8 cellular contexts compared by ENCODE assay signal in the genomic region with DNA sequence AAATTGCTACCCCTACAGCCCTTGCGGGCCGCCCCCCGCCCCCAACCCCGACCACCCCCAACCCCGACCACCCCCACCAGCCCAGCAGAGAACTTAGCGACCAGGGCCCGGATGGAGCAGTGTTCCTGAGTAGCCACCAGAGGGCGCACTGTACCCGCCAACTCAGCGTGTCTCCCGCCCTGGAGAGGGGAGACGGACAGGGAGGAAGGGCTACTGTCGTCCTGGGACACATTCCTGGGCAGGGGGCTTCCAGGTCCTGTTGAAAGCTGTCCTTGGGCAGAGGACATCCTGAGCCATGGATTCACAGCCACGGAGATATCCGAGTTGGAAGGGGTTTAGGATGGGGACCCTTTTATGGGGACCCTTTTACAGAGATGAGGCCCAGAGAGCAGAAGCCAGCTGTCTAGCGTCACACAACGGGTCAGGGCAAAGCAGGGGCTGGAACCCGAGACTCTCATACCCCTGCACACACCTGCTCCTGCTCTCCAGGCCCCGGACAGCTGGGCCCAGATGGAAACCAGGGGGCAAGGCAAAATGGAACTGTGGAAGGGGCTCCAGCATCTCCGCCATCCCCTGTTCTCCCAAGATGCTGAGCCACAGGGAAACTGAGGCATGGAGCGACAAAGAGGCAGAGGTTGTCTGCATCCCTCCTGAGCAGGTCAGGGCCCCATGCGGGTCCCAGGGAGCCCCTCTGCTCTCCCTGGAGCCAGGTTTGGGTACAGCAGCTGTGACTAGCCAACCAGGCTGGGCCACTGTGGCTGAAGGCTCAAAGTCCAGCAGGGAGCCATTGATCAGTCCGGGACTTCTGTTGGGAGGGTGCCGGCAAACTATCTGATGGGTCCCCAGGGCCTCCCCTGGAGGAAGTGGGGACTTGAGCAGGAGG. TPM values are rescaled to one million over a fixed set of nuclear protein-coding genes. Genes with fewer than 3 reads are reported as not detected.
A peak's percentile ranks its signal among the peaks of the same experiment; 100 is the strongest.
DNase-seq lines count a peak whose midpoint lies in the region; ATAC-seq, FAIRE-seq and TF ChIP-seq lines count a peak whose summit lies in the region.

No MANE protein-coding gene starts in this region.

- no peaks in the 10 kb centered on the region for H3K79me2 ChIP-seq in HepG2 (ENCODE audit: insufficient read depth, low read length)

- H3K9me3 ChIP-seq in Caco-2 (no peaks in the 10 kb centered on the region), HEK293 (ENCODE audit: control insufficient read depth, insufficient read depth, low read depth, low read length) (no peaks in the 10 kb centered on the region), HepG2 (ENCODE audit: low read length) (no peaks in the 10 kb centered on the region)

- POLR2A ChIA-PET in Caco-2 (lab: Charles Lee) (no interaction called here), HEK293 (lab: Yijun Ruan, JAX) (interaction anchor here (0.5 to 1.7 kb wide), 3 partner anchors 58 to 146 kb away, joined by 3 to 6 read pairs (median 3); no protein-coding TSS in a partner anchor), HepG2 (lab: Yijun Ruan, JAX) (interaction anchor here (1.6 to 1.7 kb wide), 2 partner anchors 37 to 64 kb away, joined by 5 to 14 read pairs; no protein-coding TSS in a partner anchor)

- H3K4me1 ChIP-seq in Caco-2 (peaks cover 9% of the 10 kb centered on the region; the same call in 1 of the 2 replicates), HEK293 (ENCODE audit: control insufficient read depth, insufficient read depth, low read length) (no peaks in the 10 kb centered on the region), HepG2 (ENCODE audit: insufficient read depth, low read length) (peaks cover 53% of the 10 kb centered on the region)

- H3K4me3 Mint-ChIP-seq in Caco-2 (ENCODE audit: unreplicated experiment), result peak overlapping the region; percentile 35

- no peaks in the 10 kb centered on the region for H3K36me3 Mint-ChIP-seq in Caco-2 (ENCODE audit: insufficient read depth, unreplicated experiment)

- H3K27me3 ChIP-seq in Caco-2 (replicated peaks; ENCODE audit: control insufficient read depth, insufficient read depth, low read length), result no peaks in the 10 kb centered on the region
- H3K27me3 ChIP-seq in HepG2 (ENCODE audit: control insufficient read depth in 1 of 2, insufficient read depth in 2 of 2, low read length in 2 of 2), result no peaks in the 10 kb centered on the region; a peak in 1 of 5 replicates

- no peak for TF ChIP-seq POLR2A in HepG2 (IDR thresholded peaks at IDR 0.05; ENCODE audit: insufficient read depth in 1 of 2, low read depth in 2 of 2, low read length in 2 of 2)

- H3K36me3 ChIP-seq in Caco-2 (ENCODE audit: control insufficient read depth, insufficient read depth, low read length), result no peaks in the 10 kb centered on the region
- H3K36me3 ChIP-seq in HEK293 (ENCODE audit: control insufficient read depth in 2 of 2, insufficient read depth in 1 of 2, low read length in 2 of 2), result no peaks in the 10 kb centered on the region
- H3K36me3 ChIP-seq in HepG2 (replicated peaks in 1 of 2; ENCODE audit: control insufficient read depth in 1 of 2, insufficient read depth in 2 of 2, low read length in 2 of 2), result no peaks in the 10 kb centered on the region

- H3K9me3 Mint-ChIP-seq in Caco-2 (ENCODE audit: unreplicated experiment), result no peaks in the 10 kb centered on the region

- in situ Hi-C loops in HepG2 (cut with HindIII; ENCODE audit: extremely low pct_ligation_motif_present, low pct_unique_long_range_greater_than_20kb), result no loop called here

- H2AFZ ChIP-seq in HepG2 (ENCODE audit: low read length), result peak overlapping the region; percentile 70

- H3K4me1 Mint-ChIP-seq in Caco-2 (ENCODE audit: low read depth, unreplicated experiment), result no peaks in the 10 kb centered on the region

- BruUV-seq in Caco-2 (replicated peaks; lab: Mats Ljungman, UMichigan) (no TSS peak), HepG2 (replicated peaks; lab: Mats Ljungman, UMichigan) (no TSS peak)

- no peak overlapping the region for H3K27ac Mint-ChIP-seq in Caco-2 (ENCODE audit: unreplicated experiment)

- H3K4me3 ChIP-seq in Caco-2 (ENCODE audit: low read depth, low read length), result no peak overlapping the region
- H3K4me3 ChIP-seq in HEK293 (ENCODE audit: low read depth, low read length), result no peak overlapping the region
- H3K4me3 ChIP-seq in choroid plexus epithelial cell (ENCODE audit: low read depth, low read length), result no peak overlapping the region
- peak overlapping the region in 2 of 3 experiments; percentile 31 to 48; a peak in 4 of 6 replicates for H3K4me3 ChIP-seq in HepG2 (replicated peaks in 1 of 3; ENCODE audit: insufficient read depth in 1 of 3, low read depth in 2 of 3, low read length in 3 of 3)

- 15% methylated on average over 4 of the region's 24 CpGs for WGBS in HepG2 (ENCODE audit: low lambda C conversion rate)

- peak; percentile 15 for FAIRE-seq in HepG2 (lab: Jason Lieb, UNC)

- DNase-seq in Caco-2, result peak; percentile 73 to 80
- DNase-seq in NCI-H2227 (lab: John Stamatoyannopoulos, UW; ENCODE audit: unreplicated experiment), result peak; percentile 80
- DNase-seq in activated CD4-positive, alpha-beta T cell treated with anti-CD3 and anti-CD28 coated beads for 48 hours, result peak; percentile 82
- peak; percentile 66 for DNase-seq in choroid plexus epithelial cell (ENCODE audit: low read depth)
- peak; percentile 74 for DNase-seq in HepG2 (ENCODE audit: low spot score)
- DNase-seq in stimulated activated CD8-positive, alpha-beta memory T cell treated with anti-CD3 and anti-CD28 coated beads, Interleukin-12 subunit alpha, Interleukin-12 subunit beta, amount 100 ng/mL, for 1 hour (ENCODE audit: low read depth), result peak; percentile 66
- DNase-seq in occipital lobe (lab: John Stamatoyannopoulos, UW), result no peak

- TF ChIP-seq EP300 in HepG2 (IDR thresholded peaks at IDR 0.05; ENCODE audit: low read depth in 2 of 2, low read length in 2 of 2), result no peak
- TF ChIP-seq EP300 in HepG2 (CRISPR knock-in tag; IDR thresholded peaks at IDR 0.05; ENCODE audit: borderline replicate concordance), result no peak

- peak; percentile 31 to 71 for TF ChIP-seq CTCF in Caco-2 (IDR thresholded peaks at IDR 0.05; ENCODE audit: insufficient read depth in 1 of 2, low read depth in 1 of 2, low read length in 1 of 2, severe bottlenecking in 1 of 2, unreplicated experiment in 1 of 2)
- peak; percentile 47 for TF ChIP-seq CTCF in HEK293 (tag by site-specific recombination; IDR thresholded peaks at IDR 0.05)
- TF ChIP-seq CTCF in choroid plexus epithelial cell (conservative IDR thresholded peaks at IDR 0.05; ENCODE audit: low read depth, low read length), result peak; percentile 80
- peak; percentile 87 for TF ChIP-seq CTCF in HepG2 (CRISPR knock-in tag; IDR thresholded peaks at IDR 0.05)

- H4K20me1 ChIP-seq in HepG2 (ENCODE audit: insufficient read depth, low read length), result no peaks in the 10 kb centered on the region

- peak overlapping the region; percentile 26; the same call in 1 of the 2 replicates for H3K9ac ChIP-seq in HepG2 (ENCODE audit: insufficient read depth, low read depth, low read length)

- CTCF ChIA-PET in Caco-2 (lab: Charles Lee), result interaction anchor here (0.8 to 1.8 kb wide), 7 partner anchors 19 to 136 kb away, joined by 3 to 12 read pairs (median 3); no protein-coding TSS in a partner anchor
- CTCF ChIA-PET in HEK293 (lab: Yijun Ruan, JAX), result interaction anchor here (0.6 to 10.5 kb wide), 34 partner anchors 9 to 259 kb away, joined by 3 to 374 read pairs (median 4); partner anchors contain the start of gene MATN1
- CTCF ChIA-PET in HepG2 (lab: Yijun Ruan, JAX; ENCODE audit: low intra/inter-chr PET ratio, low total read pairs), result interaction anchor here (1.7 to 3.1 kb wide), 4 partner anchors 19 to 146 kb away, joined by 6 to 27 read pairs (median 16); no protein-coding TSS in a partner anchor

- intact Hi-C loops in Caco-2 (cut with micrococcal nuclease; ENCODE audit: unreplicated experiment) (loop anchor here (1.0 kb wide), 2 partner anchors 63 to 129 kb away; no protein-coding TSS in a partner anchor), HepG2 (cut with micrococcal nuclease; ENCODE audit: unreplicated experiment) (loop anchor here (1.0 to 2.0 kb wide), 2 partner anchors 129 to 146 kb away; no protein-coding TSS in a partner anchor)

- H3K27me3 Mint-ChIP-seq in Caco-2 (ENCODE audit: insufficient read depth, unreplicated experiment), result peaks cover 3% of the 10 kb centered on the region

- TF ChIP-seq RAD21 in HepG2 (CRISPR knock-in tag; IDR thresholded peaks at IDR 0.05), result peak; percentile 55

- ATAC-seq in HepG2, result peak; percentile 88

- no peak overlapping the region for H3K27ac ChIP-seq in HEK293 (ENCODE audit: extremely low read depth, low read depth, low read length)
- H3K27ac ChIP-seq in HepG2 (ENCODE audit: extremely low read length, insufficient read depth, low read length), result no peak overlapping the region

- peak overlapping the region; percentile 78 for H3K4me2 ChIP-seq in HepG2 (ENCODE audit: low read depth, low read length)

RNA-seq across cellular contexts. Expression of gene LAPTM5, which starts 25.0 kb away (rescaled TPM):
- total RNA-seq in Caco-2 (2022) (0.14 TPM in 1 of 2 replicates, not detected in the other), HepG2 (2016; rRNA removed; fragmentation: Illumina TruSeq; extraction: Trizol) (0.34 and 0.86 TPM in 2 replicates), occipital lobe (3.9 TPM)
- 0.18 and 0.30 TPM in 2 replicates for total RNA-seq in HepG2 (2016; cell fraction: cytosol; rRNA removed; fragmentation: Illumina TruSeq; extraction: Trizol; ENCODE audit: low read depth)
- total RNA-seq in HepG2 (2016; cell fraction: insoluble cytoplasmic fraction; rRNA removed; fragmentation: Illumina TruSeq; extraction: Trizol), result 0.18 and 0.45 TPM in 2 replicates
- 0.48 and 0.56 TPM in 2 replicates for total RNA-seq in HepG2 (2016; cell fraction: membrane; rRNA removed; fragmentation: Illumina TruSeq; extraction: Trizol)
- 0.34 and 0.53 TPM in 2 replicates for total RNA-seq in HepG2 (2016; cell fraction: nucleus; rRNA removed; fragmentation: Illumina TruSeq; extraction: Trizol)
- polyA plus RNA-seq in HepG2 (2011; rRNA removed), result 0.41 and 0.76 TPM in 2 replicates
- polyA plus RNA-seq in HepG2 (2011; cell fraction: cytosol; rRNA removed), result 0.64 and 0.79 TPM in 2 replicates
- polyA plus RNA-seq in HepG2 (2011; cell fraction: nucleus; rRNA removed), result 0.59 and 0.61 TPM in 2 replicates
- 0.19 and 0.38 TPM in 2 replicates for polyA plus RNA-seq in HepG2 (2012)
- 0.33 and 0.38 TPM in 2 replicates for polyA plus RNA-seq in HepG2 (2016; cell fraction: cytosol; fragmentation: Illumina TruSeq; extraction: Trizol; ENCODE audit: low read depth)
- polyA plus RNA-seq in HepG2 (2016; cell fraction: insoluble cytoplasmic fraction; fragmentation: Illumina TruSeq; extraction: Trizol; ENCODE audit: low read depth), result 0.57 and 0.76 TPM in 2 replicates
- 0.54 and 0.79 TPM in 2 replicates for polyA plus RNA-seq in HepG2 (2016; cell fraction: membrane; fragmentation: Illumina TruSeq; extraction: Trizol; ENCODE audit: low read depth)
- 1.1 TPM in 2 replicates for polyA plus RNA-seq in HepG2 (2016; cell fraction: nucleus; fragmentation: Illumina TruSeq; extraction: Trizol; ENCODE audit: insufficient read depth, low read depth)
- 2.1 and 4.6 TPM in 2 replicates for polyA minus RNA-seq in HepG2 (2011; rRNA and poly(A)+ RNA removed; ENCODE audit: low replicate concordance)
- polyA minus RNA-seq in HepG2 (2011; cell fraction: cytosol; rRNA and poly(A)+ RNA removed), result 0.59 TPM in 1 of 2 replicates, not detected in the other
- polyA minus RNA-seq in HepG2 (2011; cell fraction: nucleus; rRNA and poly(A)+ RNA removed), result not detected in 2 replicates

RNA-seq across cellular contexts. Expression of gene MATN1, which starts 59.2 kb away (rescaled TPM):
- not detected in 2 replicates for total RNA-seq in Caco-2 (2022)
- 0.04 TPM in 1 of 2 replicates, not detected in the other for total RNA-seq in HepG2 (2016; rRNA removed; fragmentation: Illumina TruSeq; extraction: Trizol)
- not detected in 2 replicates for total RNA-seq in HepG2 (2016; cell fraction: cytosol; rRNA removed; fragmentation: Illumina TruSeq; extraction: Trizol; ENCODE audit: low read depth)
- total RNA-seq in HepG2 (2016; cell fraction: insoluble cytoplasmic fraction; rRNA removed; fragmentation: Illumina TruSeq; extraction: Trizol), result not detected in 2 replicates
- not detected in 2 replicates for total RNA-seq in HepG2 (2016; cell fraction: membrane; rRNA removed; fragmentation: Illumina TruSeq; extraction: Trizol)
- total RNA-seq in HepG2 (2016; cell fraction: nucleus; rRNA removed; fragmentation: Illumina TruSeq; extraction: Trizol), result not detected in 2 replicates
- polyA plus RNA-seq in HepG2 (2011; rRNA removed), result 0.03 and 0.05 TPM in 2 replicates
- 0.11 TPM in 1 of 2 replicates, not detected in the other for polyA plus RNA-seq in HepG2 (2011; cell fraction: cytosol; rRNA removed)
- polyA plus RNA-seq in HepG2 (2011; cell fraction: nucleus; rRNA removed), result 0.66 and 0.77 TPM in 2 replicates
- polyA plus RNA-seq in HepG2 (2012), result 0.05 TPM in 1 of 2 replicates, not detected in the other
- polyA plus RNA-seq in HepG2 (2016; cell fraction: cytosol; fragmentation: Illumina TruSeq; extraction: Trizol; ENCODE audit: low read depth), result not detected in 2 replicates
- polyA plus RNA-seq in HepG2 (2016; cell fraction: insoluble cytoplasmic fraction; fragmentation: Illumina TruSeq; extraction: Trizol; ENCODE audit: low read depth), result not detected in 2 replicates
- not detected in 2 replicates for polyA plus RNA-seq in HepG2 (2016; cell fraction: membrane; fragmentation: Illumina TruSeq; extraction: Trizol; ENCODE audit: low read depth)
- polyA plus RNA-seq in HepG2 (2016; cell fraction: nucleus; fragmentation: Illumina TruSeq; extraction: Trizol; ENCODE audit: insufficient read depth, low read depth), result 0.26 TPM in 1 of 2 replicates, not detected in the other
- polyA minus RNA-seq in HepG2 (2011; rRNA and poly(A)+ RNA removed; ENCODE audit: low replicate concordance), result 0.12 TPM in 1 of 2 replicates, not detected in the other
- not detected in 2 replicates for polyA minus RNA-seq in HepG2 (2011; cell fraction: cytosol; rRNA and poly(A)+ RNA removed)
- polyA minus RNA-seq in HepG2 (2011; cell fraction: nucleus; rRNA and poly(A)+ RNA removed), result 0.12 and 0.26 TPM in 2 replicates
- 0.31 TPM for total RNA-seq in occipital lobe

Comparison
In these comparisons a context has a peak if more than half of its experiments do, and no peak if none do; other contexts are left out.
1. H3K4me3 ChIP-seq: peak in HepG2 (2 of 3); none in Caco-2 (single experiment), HEK293 (single experiment) and choroid plexus epithelial cell (single experiment).
2. Peak in every context shown above with its lines, with median percentiles within 50 percentile points of each other: CTCF ChIP-seq.